ENCODE assay signal across 1 cellular context in genomic region chr16:70298988-70299938, GRCh38.
A peak's percentile ranks its signal among the peaks of the same experiment; 100 is the strongest.
TF ChIP-seq lines count a peak whose summit lies in the region.

TSS of gene DDX19B (plus strand) at chr16:70299186. CDS start at chr16:70299298, 112 bp downstream.

TF ChIP-seq in GM12878, 131 proteins besides CTCF, POLR2A, EP300 and RAD21 (continued from another document and continues in another):
- TF ChIP-seq, protein P1, sequence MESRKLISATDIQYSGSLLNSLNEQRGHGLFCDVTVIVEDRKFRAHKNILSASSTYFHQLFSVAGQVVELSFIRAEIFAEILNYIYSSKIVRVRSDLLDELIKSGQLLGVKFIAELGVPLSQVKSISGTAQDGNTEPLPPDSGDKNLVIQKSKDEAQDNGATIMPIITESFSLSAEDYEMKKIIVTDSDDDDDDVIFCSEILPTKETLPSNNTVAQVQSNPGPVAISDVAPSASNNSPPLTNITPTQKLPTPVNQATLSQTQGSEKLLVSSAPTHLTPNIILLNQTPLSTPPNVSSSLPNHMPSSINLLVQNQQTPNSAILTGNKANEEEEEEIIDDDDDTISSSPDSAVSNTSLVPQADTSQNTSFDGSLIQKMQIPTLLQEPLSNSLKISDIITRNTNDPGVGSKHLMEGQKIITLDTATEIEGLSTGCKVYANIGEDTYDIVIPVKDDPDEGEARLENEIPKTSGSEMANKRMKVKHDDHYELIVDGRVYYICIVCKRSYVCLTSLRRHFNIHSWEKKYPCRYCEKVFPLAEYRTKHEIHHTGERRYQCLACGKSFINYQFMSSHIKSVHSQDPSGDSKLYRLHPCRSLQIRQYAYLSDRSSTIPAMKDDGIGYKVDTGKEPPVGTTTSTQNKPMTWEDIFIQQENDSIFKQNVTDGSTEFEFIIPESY (IDR thresholded peaks at IDR 0.05): no peak
- TF ChIP-seq, protein P2, sequence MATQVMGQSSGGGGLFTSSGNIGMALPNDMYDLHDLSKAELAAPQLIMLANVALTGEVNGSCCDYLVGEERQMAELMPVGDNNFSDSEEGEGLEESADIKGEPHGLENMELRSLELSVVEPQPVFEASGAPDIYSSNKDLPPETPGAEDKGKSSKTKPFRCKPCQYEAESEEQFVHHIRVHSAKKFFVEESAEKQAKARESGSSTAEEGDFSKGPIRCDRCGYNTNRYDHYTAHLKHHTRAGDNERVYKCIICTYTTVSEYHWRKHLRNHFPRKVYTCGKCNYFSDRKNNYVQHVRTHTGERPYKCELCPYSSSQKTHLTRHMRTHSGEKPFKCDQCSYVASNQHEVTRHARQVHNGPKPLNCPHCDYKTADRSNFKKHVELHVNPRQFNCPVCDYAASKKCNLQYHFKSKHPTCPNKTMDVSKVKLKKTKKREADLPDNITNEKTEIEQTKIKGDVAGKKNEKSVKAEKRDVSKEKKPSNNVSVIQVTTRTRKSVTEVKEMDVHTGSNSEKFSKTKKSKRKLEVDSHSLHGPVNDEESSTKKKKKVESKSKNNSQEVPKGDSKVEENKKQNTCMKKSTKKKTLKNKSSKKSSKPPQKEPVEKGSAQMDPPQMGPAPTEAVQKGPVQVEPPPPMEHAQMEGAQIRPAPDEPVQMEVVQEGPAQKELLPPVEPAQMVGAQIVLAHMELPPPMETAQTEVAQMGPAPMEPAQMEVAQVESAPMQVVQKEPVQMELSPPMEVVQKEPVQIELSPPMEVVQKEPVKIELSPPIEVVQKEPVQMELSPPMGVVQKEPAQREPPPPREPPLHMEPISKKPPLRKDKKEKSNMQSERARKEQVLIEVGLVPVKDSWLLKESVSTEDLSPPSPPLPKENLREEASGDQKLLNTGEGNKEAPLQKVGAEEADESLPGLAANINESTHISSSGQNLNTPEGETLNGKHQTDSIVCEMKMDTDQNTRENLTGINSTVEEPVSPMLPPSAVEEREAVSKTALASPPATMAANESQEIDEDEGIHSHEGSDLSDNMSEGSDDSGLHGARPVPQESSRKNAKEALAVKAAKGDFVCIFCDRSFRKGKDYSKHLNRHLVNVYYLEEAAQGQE (IDR thresholded peaks at IDR 0.05; ENCODE audit: low read depth, low read length): no peak
- TF ChIP-seq ZBTB11 (CRISPR knock-in tag; IDR thresholded peaks at IDR 0.05) (no peak), CREM (IDR thresholded peaks at IDR 0.05; ENCODE audit: low read depth) (peak; percentile 98), TCF12 (IDR thresholded peaks at IDR 0.05; ENCODE audit: low read depth, low read length) (peak; percentile 37; the same call in 1 of the 2 replicates), TAF1 (IDR thresholded peaks at IDR 0.05; ENCODE audit: borderline replicate concordance, low read depth, low read length) (peak; percentile 63), STAT1 (conservative IDR thresholded peaks at IDR 0.05) (no peak), CHD1 (IDR thresholded peaks at IDR 0.05; ENCODE audit: low read depth, low read length) (no peak), IKZF2 (IDR thresholded peaks at IDR 0.05) (peak; percentile 42 to 47; a peak in 2 of 4 replicates), SMC3 (IDR thresholded peaks at IDR 0.05; ENCODE audit: borderline replicate concordance, low read length) (no peak), SMAD1 (IDR thresholded peaks at IDR 0.05; ENCODE audit: low read depth, partially characterized antibody) (no peak), BMI1 (IDR thresholded peaks at IDR 0.05; ENCODE audit: borderline replicate concordance) (no peak), EZH2 (IDR thresholded peaks at IDR 0.05; ENCODE audit: borderline replicate concordance, control insufficient read depth, low read depth, low read length) (no peak), PRDM15 (CRISPR knock-in tag; IDR thresholded peaks at IDR 0.05) (no peak), RFX5 (IDR thresholded peaks at IDR 0.05; ENCODE audit: low read depth, low read length) (no peak), NFXL1 (IDR thresholded peaks at IDR 0.05; ENCODE audit: borderline replicate concordance) (no peak), SUZ12 (IDR thresholded peaks at IDR 0.05; ENCODE audit: unreplicated experiment) (no peak), IKZF1 (conservative IDR thresholded peaks at IDR 0.05) (peak; percentile 74), NR2C1 (IDR thresholded peaks at IDR 0.05) (no peak; the same call in 1 of the 2 replicates), YY1 (IDR thresholded peaks at IDR 0.05; ENCODE audit: low read depth, low read length) (0 out of 2 replicates have a peak, but pooled peaks have one; percentile 43), NR2F1 (conservative IDR thresholded peaks at IDR 0.05) (peak; percentile 32; the same call in 1 of the 2 replicates), CHD2 (IDR thresholded peaks at IDR 0.05; ENCODE audit: borderline replicate concordance, low read depth, low read length) (peak; percentile 56), ATF2 (IDR thresholded peaks at IDR 0.05; ENCODE audit: low read length) (no peak)
- TF ChIP-seq, protein P3, sequence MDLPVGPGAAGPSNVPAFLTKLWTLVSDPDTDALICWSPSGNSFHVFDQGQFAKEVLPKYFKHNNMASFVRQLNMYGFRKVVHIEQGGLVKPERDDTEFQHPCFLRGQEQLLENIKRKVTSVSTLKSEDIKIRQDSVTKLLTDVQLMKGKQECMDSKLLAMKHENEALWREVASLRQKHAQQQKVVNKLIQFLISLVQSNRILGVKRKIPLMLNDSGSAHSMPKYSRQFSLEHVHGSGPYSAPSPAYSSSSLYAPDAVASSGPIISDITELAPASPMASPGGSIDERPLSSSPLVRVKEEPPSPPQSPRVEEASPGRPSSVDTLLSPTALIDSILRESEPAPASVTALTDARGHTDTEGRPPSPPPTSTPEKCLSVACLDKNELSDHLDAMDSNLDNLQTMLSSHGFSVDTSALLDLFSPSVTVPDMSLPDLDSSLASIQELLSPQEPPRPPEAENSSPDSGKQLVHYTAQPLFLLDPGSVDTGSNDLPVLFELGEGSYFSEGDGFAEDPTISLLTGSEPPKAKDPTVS (IDR thresholded peaks at IDR 0.05; ENCODE audit: low read depth, low read length): no peak
- TF ChIP-seq, protein P4, sequence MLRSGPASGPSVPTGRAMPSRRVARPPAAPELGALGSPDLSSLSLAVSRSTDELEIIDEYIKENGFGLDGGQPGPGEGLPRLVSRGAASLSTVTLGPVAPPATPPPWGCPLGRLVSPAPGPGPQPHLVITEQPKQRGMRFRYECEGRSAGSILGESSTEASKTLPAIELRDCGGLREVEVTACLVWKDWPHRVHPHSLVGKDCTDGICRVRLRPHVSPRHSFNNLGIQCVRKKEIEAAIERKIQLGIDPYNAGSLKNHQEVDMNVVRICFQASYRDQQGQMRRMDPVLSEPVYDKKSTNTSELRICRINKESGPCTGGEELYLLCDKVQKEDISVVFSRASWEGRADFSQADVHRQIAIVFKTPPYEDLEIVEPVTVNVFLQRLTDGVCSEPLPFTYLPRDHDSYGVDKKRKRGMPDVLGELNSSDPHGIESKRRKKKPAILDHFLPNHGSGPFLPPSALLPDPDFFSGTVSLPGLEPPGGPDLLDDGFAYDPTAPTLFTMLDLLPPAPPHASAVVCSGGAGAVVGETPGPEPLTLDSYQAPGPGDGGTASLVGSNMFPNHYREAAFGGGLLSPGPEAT (IDR thresholded peaks at IDR 0.05; ENCODE audit: low read depth): 0 out of 2 replicates have a peak, but pooled peaks have one; percentile 69
- TF ChIP-seq, protein P5, sequence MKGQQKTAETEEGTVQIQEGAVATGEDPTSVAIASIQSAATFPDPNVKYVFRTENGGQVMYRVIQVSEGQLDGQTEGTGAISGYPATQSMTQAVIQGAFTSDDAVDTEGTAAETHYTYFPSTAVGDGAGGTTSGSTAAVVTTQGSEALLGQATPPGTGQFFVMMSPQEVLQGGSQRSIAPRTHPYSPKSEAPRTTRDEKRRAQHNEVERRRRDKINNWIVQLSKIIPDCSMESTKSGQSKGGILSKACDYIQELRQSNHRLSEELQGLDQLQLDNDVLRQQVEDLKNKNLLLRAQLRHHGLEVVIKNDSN (IDR thresholded peaks at IDR 0.05; ENCODE audit: borderline replicate concordance, extremely low read length, insufficient read depth, low read depth, low read length): no peak
- TF ChIP-seq, protein P6, sequence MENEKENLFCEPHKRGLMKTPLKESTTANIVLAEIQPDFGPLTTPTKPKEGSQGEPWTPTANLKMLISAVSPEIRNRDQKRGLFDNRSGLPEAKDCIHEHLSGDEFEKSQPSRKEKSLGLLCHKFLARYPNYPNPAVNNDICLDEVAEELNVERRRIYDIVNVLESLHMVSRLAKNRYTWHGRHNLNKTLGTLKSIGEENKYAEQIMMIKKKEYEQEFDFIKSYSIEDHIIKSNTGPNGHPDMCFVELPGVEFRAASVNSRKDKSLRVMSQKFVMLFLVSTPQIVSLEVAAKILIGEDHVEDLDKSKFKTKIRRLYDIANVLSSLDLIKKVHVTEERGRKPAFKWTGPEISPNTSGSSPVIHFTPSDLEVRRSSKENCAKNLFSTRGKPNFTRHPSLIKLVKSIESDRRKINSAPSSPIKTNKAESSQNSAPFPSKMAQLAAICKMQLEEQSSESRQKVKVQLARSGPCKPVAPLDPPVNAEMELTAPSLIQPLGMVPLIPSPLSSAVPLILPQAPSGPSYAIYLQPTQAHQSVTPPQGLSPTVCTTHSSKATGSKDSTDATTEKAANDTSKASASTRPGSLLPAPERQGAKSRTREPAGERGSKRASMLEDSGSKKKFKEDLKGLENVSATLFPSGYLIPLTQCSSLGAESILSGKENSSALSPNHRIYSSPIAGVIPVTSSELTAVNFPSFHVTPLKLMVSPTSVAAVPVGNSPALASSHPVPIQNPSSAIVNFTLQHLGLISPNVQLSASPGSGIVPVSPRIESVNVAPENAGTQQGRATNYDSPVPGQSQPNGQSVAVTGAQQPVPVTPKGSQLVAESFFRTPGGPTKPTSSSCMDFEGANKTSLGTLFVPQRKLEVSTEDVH (IDR thresholded peaks at IDR 0.05; ENCODE audit: low read depth, partially characterized antibody): no peak
- TF ChIP-seq, protein P7, sequence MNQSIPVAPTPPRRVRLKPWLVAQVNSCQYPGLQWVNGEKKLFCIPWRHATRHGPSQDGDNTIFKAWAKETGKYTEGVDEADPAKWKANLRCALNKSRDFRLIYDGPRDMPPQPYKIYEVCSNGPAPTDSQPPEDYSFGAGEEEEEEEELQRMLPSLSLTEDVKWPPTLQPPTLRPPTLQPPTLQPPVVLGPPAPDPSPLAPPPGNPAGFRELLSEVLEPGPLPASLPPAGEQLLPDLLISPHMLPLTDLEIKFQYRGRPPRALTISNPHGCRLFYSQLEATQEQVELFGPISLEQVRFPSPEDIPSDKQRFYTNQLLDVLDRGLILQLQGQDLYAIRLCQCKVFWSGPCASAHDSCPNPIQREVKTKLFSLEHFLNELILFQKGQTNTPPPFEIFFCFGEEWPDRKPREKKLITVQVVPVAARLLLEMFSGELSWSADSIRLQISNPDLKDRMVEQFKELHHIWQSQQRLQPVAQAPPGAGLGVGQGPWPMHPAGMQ (IDR thresholded peaks at IDR 0.05; ENCODE audit: borderline replicate concordance): no peak
